10 cellular contexts compared by ENCODE assay signal in the genomic region with DNA sequence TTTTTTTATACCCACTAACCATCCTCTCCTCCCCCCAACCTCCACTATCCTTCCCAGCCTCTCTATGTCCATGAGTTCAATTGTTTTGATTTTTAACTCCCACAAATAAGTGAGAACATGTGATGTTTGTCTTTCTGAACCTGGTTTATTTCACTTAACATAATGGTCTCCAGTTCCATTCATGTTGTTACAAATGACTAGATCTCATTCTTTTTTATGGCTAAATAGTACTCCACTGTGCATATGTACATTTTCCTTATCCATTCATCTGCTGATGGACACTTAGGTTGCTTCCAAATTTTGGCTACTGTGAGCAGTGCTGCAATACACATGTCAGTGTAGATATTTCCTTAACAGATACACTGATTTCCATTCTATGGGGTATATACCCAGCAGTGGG. TPM values are rescaled to one million over a fixed set of nuclear protein-coding genes. Genes with fewer than 3 reads are reported as not detected.
"Had no signal": no experiment of that assay in that cellular context is flagged by ENCODE, and none has a peak within 500 bp of the region (broad histone marks: within the 10 kb centered on the region; RNA-seq: fewer than 3 reads in every experiment).

No MANE protein-coding gene starts in this region.

- H3K4me2 ChIP-seq: KMS-11 had no signal

- FAIRE-seq: HepG2, HTR-8/SVneo had no signal

- DNase-seq: IMR-90, KBM-7, KG1 had no signal

- H3K27ac ChIP-seq: HL-60, KMS-11 had no signal

- H3K9ac ChIP-seq: KMS-11 had no signal

- ATAC-seq: HepG2 had no signal

RNA-seq across cellular contexts. Expression of gene ACP7, which starts 24.9 kb away (rescaled TPM):
- total RNA-seq: HepG2, HT-29, IMR-90 had no signal
- polyA plus RNA-seq: HepG2, IgD-negative memory B cell, IMR-90 had no signal

RNA-seq across cellular contexts. Expression of gene FBXO27, which starts 27.0 kb away (rescaled TPM):
- total RNA-seq: HT-29, HT1080 had no signal
